Comparison of ENCODE assay signal across 21 cellular contexts in genomic region chr22:49064836-49065235, GRCh38.
"Had no signal": no experiment of that assay in that cellular context is flagged by ENCODE, and none has a peak within 500 bp of the region (broad histone marks: within the 10 kb centered on the region; RNA-seq: fewer than 3 reads in every experiment).

No MANE protein-coding gene starts in this region.

- H3K9me3 Mint-ChIP-seq: naive thymus-derived CD8-positive, alpha-beta T cell; natural killer cell treated with Interleukin-12 subunit alpha and Interleukin-12 subunit beta and Interleukin-15 and Interleukin-18, amount 100 ng/mL, for 72 hours; nephron progenitor cell; neural crest cell; stimulated activated effector memory CD8-positive, alpha-beta T cell treated with anti-CD3 and anti-CD28 coated beads, Interleukin-12 subunit alpha, Interleukin-12 subunit beta, amount 100 ng/mL, for 72 hours; stimulated activated naive B cell treated with anti-CD40 and anti-IgM and Interleukin-4, amounts not matched to agents 10 μg/mL and 1 μg/mL and 100 μg/mL, for 72 hours; stimulated activated naive CD8-positive, alpha-beta T cell treated with anti-CD3 and anti-CD28 coated beads, Interleukin-15, Interleukin-2, amounts not matched to agents 100 ng/mL and 50 ng/mL, for 24 hours had no signal

- H3K36me3 Mint-ChIP-seq: naive thymus-derived CD8-positive, alpha-beta T cell; natural killer cell treated with Interleukin-12 subunit alpha and Interleukin-12 subunit beta and Interleukin-15 and Interleukin-18, amount 100 ng/mL, for 72 hours; stimulated activated effector memory CD8-positive, alpha-beta T cell treated with anti-CD3 and anti-CD28 coated beads, Interleukin-12 subunit alpha, Interleukin-12 subunit beta, amount 100 ng/mL, for 72 hours; stimulated activated naive B cell treated with anti-CD40 and anti-IgM and Interleukin-4, amounts not matched to agents 10 μg/mL and 1 μg/mL and 100 μg/mL, for 72 hours had no signal

- H3K4me3 Mint-ChIP-seq: naive thymus-derived CD8-positive, alpha-beta T cell; natural killer cell treated with Interleukin-12 subunit alpha and Interleukin-12 subunit beta and Interleukin-15 and Interleukin-18, amount 100 ng/mL, for 72 hours; nephron progenitor cell; neural crest cell; stimulated activated effector memory CD8-positive, alpha-beta T cell treated with anti-CD3 and anti-CD28 coated beads, Interleukin-12 subunit alpha, Interleukin-12 subunit beta, amount 100 ng/mL, for 72 hours; stimulated activated naive B cell treated with anti-CD40 and anti-IgM and Interleukin-4, amounts not matched to agents 10 μg/mL and 1 μg/mL and 100 μg/mL, for 72 hours; stimulated activated naive CD8-positive, alpha-beta T cell treated with anti-CD3 and anti-CD28 coated beads, Interleukin-15, Interleukin-2, amounts not matched to agents 100 ng/mL and 50 ng/mL, for 24 hours had no signal

- DNase-seq: nephron progenitor cell; nucleus accumbens; psoas muscle; right cardiac atrium; small intestine; stimulated activated CD4-positive, alpha-beta T cell treated with anti-CD3 and anti-CD28 coated beads, Interleukin-15, amount 100 ng/mL, for 24 hours; stimulated activated CD4-positive, alpha-beta T cell treated with anti-CD3 and anti-CD28 coated beads, Interleukin-2, amount 100 ng/mL, for 24 hours; stimulated activated CD4-positive, alpha-beta T cell treated with anti-CD3 and anti-CD28 coated beads, Interleukin-2, amount 100 ng/mL, for 48 hours; stimulated activated CD4-positive, alpha-beta T cell treated with anti-CD3 and anti-CD28 coated beads, Interleukin-4, amount 100 ng/mL, for 24 hours; stimulated activated naive B cell treated with anti-CD40 and anti-IgM and Interleukin-4, amounts not matched to agents 10 μg/mL and 1 μg/mL and 100 μg/mL, for 72 hours; stimulated activated naive CD4-positive, alpha-beta T cell treated with Interleukin-2 at 50 U/mL for 16 hours; stomach; thyroid gland; trophoblast cell; upper lobe of left lung had no signal

- H3K4me1 Mint-ChIP-seq: naive thymus-derived CD8-positive, alpha-beta T cell; nephron progenitor cell; stimulated activated effector memory CD8-positive, alpha-beta T cell treated with anti-CD3 and anti-CD28 coated beads, Interleukin-12 subunit alpha, Interleukin-12 subunit beta, amount 100 ng/mL, for 72 hours; stimulated activated naive B cell treated with anti-CD40 and anti-IgM and Interleukin-4, amounts not matched to agents 10 μg/mL and 1 μg/mL and 100 μg/mL, for 72 hours had no signal

- H3K27ac Mint-ChIP-seq: naive thymus-derived CD8-positive, alpha-beta T cell; natural killer cell treated with Interleukin-12 subunit alpha and Interleukin-12 subunit beta and Interleukin-15 and Interleukin-18, amount 100 ng/mL, for 72 hours; nephron progenitor cell; progenitor cell of endocrine pancreas; stimulated activated effector memory CD8-positive, alpha-beta T cell treated with anti-CD3 and anti-CD28 coated beads, Interleukin-12 subunit alpha, Interleukin-12 subunit beta, amount 100 ng/mL, for 72 hours; stimulated activated naive B cell treated with anti-CD40 and anti-IgM and Interleukin-4, amounts not matched to agents 10 μg/mL and 1 μg/mL and 100 μg/mL, for 72 hours; stimulated activated naive CD8-positive, alpha-beta T cell treated with anti-CD3 and anti-CD28 coated beads, Interleukin-15, Interleukin-2, amounts not matched to agents 100 ng/mL and 50 ng/mL, for 24 hours had no signal
